34 cellular contexts compared by ENCODE assay signal in genomic region chr7:156032973-156033372, GRCh38.
"Had no signal": no experiment of that assay in that cellular context is flagged by ENCODE, and none has a peak within 500 bp of the region (broad histone marks: within the 10 kb centered on the region; RNA-seq: fewer than 3 reads in every experiment).

No MANE protein-coding gene starts in this region.

- H3K9me3 ChIP-seq: MG63 had no signal

- H3K27me3 ChIP-seq: MG63 had no signal

- H3K36me3 ChIP-seq: MG63 had no signal

- H3K4me3 ChIP-seq: MG63 had no signal

- DNase-seq: Karpas-422, Kasumi-1, MG63, MM.1S, MV-4-11, NCI-H1048, NCI-H1092, NCI-H1092 treated with DMSO at 0.1 percent for 48 hours, NCI-H1105, NCI-H1105 treated with DMSO at 0.1 percent for 48 hours, NCI-H1417, NCI-H1417 treated with DMSO at 0.1 percent for 48 hours, NCI-H1436, NCI-H1436 treated with DMSO at 0.1 percent for 48 hours, NCI-H146, NCI-H1694, NCI-H1694 treated with DMSO at 0.1 percent for 48 hours, NCI-H187, NCI-H187 treated with DMSO at 0.1 percent for 48 hours, NCI-H1930, NCI-H2029, NCI-H2029 treated with DMSO at 0.1 percent for 48 hours, NCI-H2081, NCI-H2081 treated with DMSO at 0.1 percent for 48 hours, NCI-H2107, NCI-H2171, NCI-H2171 treated with DMSO at 0.1 percent for 48 hours, NCI-H2227 treated with DMSO at 0.1 percent for 48 hours, NCI-H226, NCI-H345, NCI-H446, NCI-H446 treated with DMSO at 0.1 percent for 48 hours, NCI-H510A, NCI-H510A treated with DMSO at 0.1 percent for 48 hours had no signal
